31 cellular contexts compared by ENCODE assay signal in the genomic region with DNA sequence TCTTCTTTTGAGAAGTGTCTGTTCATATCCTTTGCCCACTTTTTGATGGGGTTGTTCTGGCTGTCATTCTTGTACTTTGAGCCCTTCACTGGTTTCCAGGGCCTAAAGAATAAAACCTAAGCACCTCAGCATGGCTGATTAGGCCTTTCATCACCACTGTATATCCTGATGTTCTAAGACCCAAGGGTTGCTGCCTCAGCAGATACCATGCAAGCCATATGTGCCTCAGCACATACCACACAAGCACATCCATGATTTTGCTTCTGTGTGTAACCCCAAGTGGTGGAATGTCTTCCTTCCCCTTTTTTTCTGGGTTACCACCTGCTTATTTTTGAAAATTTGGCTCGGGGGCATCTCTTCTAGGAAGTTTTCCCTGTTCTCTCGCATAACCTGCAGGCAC. TPM values are rescaled to one million over a fixed set of nuclear protein-coding genes. Genes with fewer than 3 reads are reported as not detected.
"Had no signal": no experiment of that assay in that cellular context is flagged by ENCODE, and none has a peak within 500 bp of the region (broad histone marks: within the 10 kb centered on the region; RNA-seq: fewer than 3 reads in every experiment).

No MANE protein-coding gene starts in this region.

- H3K27me3 ChIP-seq: ascending aorta, cardiac muscle cell had no signal

- H3K27ac ChIP-seq: ascending aorta, cardiac muscle cell, WERI-Rb-1 had no signal

- ATAC-seq: activated CD4-positive, alpha-beta T cell treated with anti-CD3 and anti-CD28 coated beads for 36 hours; activated CD4-positive, CD25-positive, alpha-beta regulatory T cell treated with anti-CD3 and anti-CD28 coated beads, Interleukin-2, amount 50 U/mL, for 24 hours; activated CD8-positive, alpha-beta memory T cell treated with anti-CD3 and anti-CD28 coated beads, Interleukin-2, amount 10 ng/mL, durations not matched to agents 7 days and 5 days; activated CD8-positive, alpha-beta T cell treated with anti-CD3 and anti-CD28 coated beads, Interleukin-2, amount 10 ng/mL, durations not matched to agents 7 days and 5 days; activated naive CD8-positive, alpha-beta T cell treated with anti-CD3 and anti-CD28 coated beads, Interleukin-2, amount 50 U/mL, for 24 hours; WTC11 had no signal

- DNase-seq: activated CD4-positive, alpha-beta memory T cell treated with anti-CD3 and anti-CD28 coated beads, Interleukin-2, amount 10 ng/mL, durations not matched to agents 7 days and 5 days; activated CD4-positive, alpha-beta T cell treated with anti-CD3 and anti-CD28 coated beads for 1 hour; activated CD4-positive, alpha-beta T cell treated with anti-CD3 and anti-CD28 coated beads for 36 hours; activated CD4-positive, alpha-beta T cell treated with anti-CD3 and anti-CD28 coated beads for 48 hours; activated CD4-positive, alpha-beta T cell treated with anti-CD3 and anti-CD28 coated beads, Interleukin-2, amount 10 ng/mL, durations not matched to agents 7 days and 5 days; activated CD4-positive, alpha-beta T cell treated with anti-CD3 and anti-CD28 coated beads, Interleukin-2, amount 50 U/mL, for 48 hours; activated CD4-positive, CD25-positive, alpha-beta regulatory T cell; activated CD8-positive, alpha-beta memory T cell treated with anti-CD3 and anti-CD28 coated beads for 24 hours; activated CD8-positive, alpha-beta memory T cell treated with anti-CD3 and anti-CD28 coated beads, Interleukin-2, amount 10 ng/mL, durations not matched to agents 7 days and 5 days; activated CD8-positive, alpha-beta memory T cell treated with anti-CD3 and anti-CD28 coated beads, Interleukin-2, amount 50 U/mL, for 48 hours; activated CD8-positive, alpha-beta T cell treated with anti-CD3 and anti-CD28 coated beads, Interleukin-2, amount 10 ng/mL, durations not matched to agents 7 days and 5 days; activated effector memory CD4-positive, alpha-beta T cell treated with Interleukin-2 at 50 U/mL for 16 hours; activated gamma-delta T cell; activated naive CD4-positive, alpha-beta T cell treated with anti-CD3 and anti-CD28 coated beads, Interleukin-2, amount 10 ng/mL, durations not matched to agents 7 days and 5 days; activated naive CD4-positive, alpha-beta T cell treated with Interleukin-2 at 50 U/mL for 16 hours; activated naive CD8-positive, alpha-beta T cell treated with anti-CD3 and anti-CD28 coated beads, Interleukin-2, amount 10 ng/mL, durations not matched to agents 7 days and 5 days; activated naive CD8-positive, alpha-beta T cell treated with anti-CD3 and anti-CD28 coated beads, Interleukin-2, amount 50 U/mL, for 24 hours; activated T-cell treated with anti-CD3 and anti-CD28 coated beads, Interleukin-2, amount 50 U/mL, for 24 hours; activated T-cell treated with anti-CD3 and anti-CD28 coated beads, Interleukin-2, amount 50 U/mL, for 48 hours; amygdala; anterior cingulate cortex; cerebellar nuclear complex; T-helper 1 cell; T-helper 2 cell; T-helper 9 cell; WERI-Rb-1 had no signal

- H3K4me1 ChIP-seq: ascending aorta had no signal

- H3K4me3 ChIP-seq: ascending aorta, cardiac muscle cell had no signal

- H3K36me3 ChIP-seq: ascending aorta, cardiac muscle cell, WERI-Rb-1 had no signal

- FAIRE-seq: bronchial epithelial cell had no signal

RNA-seq across cellular contexts. Expression of gene RBKS, which starts 11.4 kb away (rescaled TPM):
- total RNA-seq: ascending aorta had no signal
